Comparison of ENCODE assay signal across 26 cellular contexts in genomic region chr4:166882221-166882620, GRCh38.
"Had no signal": no experiment of that assay in that cellular context is flagged by ENCODE, and none has a peak within 500 bp of the region (broad histone marks: within the 10 kb centered on the region; RNA-seq: fewer than 3 reads in every experiment).

No MANE protein-coding gene starts in this region.

- H3K27ac ChIP-seq: ascending aorta, colonic mucosa, dorsolateral prefrontal cortex, esophagus squamous epithelium had no signal

- H3K9me3 Mint-ChIP-seq: activated CD4-positive, alpha-beta T cell treated with anti-CD3 and anti-CD28 coated beads, Interleukin-2, amount 10 ng/mL, durations not matched to agents 24 days and 14 days; activated naive CD4-positive, alpha-beta T cell treated with anti-CD3 and anti-CD28 coated beads, Interleukin-2, amount 10 ng/mL, durations not matched to agents 7 days and 5 days; activated naive CD8-positive, alpha-beta T cell treated with anti-CD3 and anti-CD28 coated beads, Interleukin-2, amount 10 ng/mL, durations not matched to agents 7 days and 5 days; brain; dendritic cell treated with granulocyte-macrophage colony-stimulating factor and Interleukin-4, amounts not matched to agents 40 ng/mL and 50 ng/mL, for 4 days; endodermal cell had no signal

- H3K27me3 ChIP-seq: ascending aorta, colonic mucosa, dorsolateral prefrontal cortex, esophagus squamous epithelium had no signal

- H3K4me3 ChIP-seq: ascending aorta, colonic mucosa, dorsolateral prefrontal cortex, esophagus squamous epithelium had no signal

- H3K36me3 Mint-ChIP-seq: activated CD4-positive, alpha-beta memory T cell treated with anti-CD3 and anti-CD28 coated beads for 36 hours; activated naive CD4-positive, alpha-beta T cell treated with anti-CD3 and anti-CD28 coated beads, Interleukin-2, amount 10 ng/mL, durations not matched to agents 7 days and 5 days; activated naive CD4-positive, alpha-beta T cell treated with anti-CD3 and anti-CD28 coated beads, Interleukin-2, amount 50 U/mL, for 72 hours; activated naive CD8-positive, alpha-beta T cell treated with anti-CD3 and anti-CD28 coated beads, Interleukin-2, amount 10 ng/mL, durations not matched to agents 7 days and 5 days; brain had no signal

- ATAC-seq: activated CD4-positive, alpha-beta T cell treated with anti-CD3 and anti-CD28 coated beads for 36 hours; activated CD8-positive, alpha-beta T cell treated with anti-CD3 and anti-CD28 coated beads, Interleukin-2, amount 10 ng/mL, durations not matched to agents 7 days and 5 days; activated naive CD4-positive, alpha-beta T cell treated with anti-CD3 and anti-CD28 coated beads, Interleukin-2, amount 50 U/mL, for 72 hours; activated T-cell treated with anti-CD3 and anti-CD28 coated beads, Interleukin-2, amount 50 U/mL, for 72 hours had no signal

- H3K4me3 Mint-ChIP-seq: activated CD4-positive, alpha-beta memory T cell treated with anti-CD3 and anti-CD28 coated beads for 36 hours; activated CD4-positive, alpha-beta T cell treated with anti-CD3 and anti-CD28 coated beads for 36 hours; activated CD4-positive, alpha-beta T cell treated with anti-CD3 and anti-CD28 coated beads, Interleukin-2, amount 10 ng/mL, durations not matched to agents 24 days and 14 days; activated CD8-positive, alpha-beta T cell treated with anti-CD3 and anti-CD28 coated beads, Interleukin-2, amount 10 ng/mL, durations not matched to agents 7 days and 5 days; activated naive CD4-positive, alpha-beta T cell treated with anti-CD3 and anti-CD28 coated beads, Interleukin-2, amount 10 ng/mL, durations not matched to agents 7 days and 5 days; activated naive CD8-positive, alpha-beta T cell treated with anti-CD3 and anti-CD28 coated beads, Interleukin-2, amount 10 ng/mL, durations not matched to agents 7 days and 5 days; activated T-cell treated with anti-CD3 and anti-CD28 coated beads, Interleukin-2, amount 50 U/mL, for 24 hours; activated T-cell treated with anti-CD3 and anti-CD28 coated beads, Interleukin-2, amount 50 U/mL, for 72 hours; brain; dendritic cell treated with granulocyte-macrophage colony-stimulating factor and Interleukin-4, amounts not matched to agents 40 ng/mL and 50 ng/mL, for 4 days; endodermal cell had no signal

- DNase-seq: activated CD4-positive, alpha-beta memory T cell treated with anti-CD3 and anti-CD28 coated beads for 36 hours; activated CD4-positive, alpha-beta T cell treated with anti-CD3 and anti-CD28 coated beads for 36 hours; activated CD4-positive, alpha-beta T cell treated with anti-CD3 and anti-CD28 coated beads, Interleukin-2, amount 10 ng/mL, durations not matched to agents 24 days and 14 days; activated CD4-positive, CD25-positive, alpha-beta regulatory T cell; activated CD4-positive, CD25-positive, alpha-beta regulatory T cell treated with anti-CD3 and anti-CD28 coated beads, Interleukin-2, amount 50 U/mL, for 72 hours; activated CD8-positive, alpha-beta memory T cell treated with anti-CD3 and anti-CD28 coated beads, Interleukin-2, amount 50 U/mL, for 48 hours; activated CD8-positive, alpha-beta T cell treated with anti-CD3 and anti-CD28 coated beads, Interleukin-2, amount 10 ng/mL, durations not matched to agents 7 days and 5 days; activated gamma-delta T cell; activated naive CD4-positive, alpha-beta T cell; activated naive CD4-positive, alpha-beta T cell treated with anti-CD3 and anti-CD28 coated beads, Interleukin-2, amount 10 ng/mL, durations not matched to agents 7 days and 5 days; activated naive CD8-positive, alpha-beta T cell treated with anti-CD3 and anti-CD28 coated beads, Interleukin-2, amount 10 ng/mL, durations not matched to agents 7 days and 5 days; activated T-cell treated with anti-CD3 and anti-CD28 coated beads for 4 hours; activated T-cell treated with anti-CD3 and anti-CD28 coated beads, Interleukin-2, amount 50 U/mL, for 24 hours; activated T-cell treated with anti-CD3 and anti-CD28 coated beads, Interleukin-2, amount 50 U/mL, for 72 hours; caudate nucleus; colonic mucosa; dorsolateral prefrontal cortex; effector memory CD4-positive, alpha-beta T cell; endodermal cell; esophagus squamous epithelium; head of caudate nucleus; T-helper 2 cell had no signal

- H3K27me3 Mint-ChIP-seq: activated CD4-positive, alpha-beta memory T cell treated with anti-CD3 and anti-CD28 coated beads for 36 hours; activated CD4-positive, alpha-beta T cell treated with anti-CD3 and anti-CD28 coated beads for 36 hours; activated CD4-positive, alpha-beta T cell treated with anti-CD3 and anti-CD28 coated beads, Interleukin-2, amount 10 ng/mL, durations not matched to agents 24 days and 14 days; activated naive CD4-positive, alpha-beta T cell treated with anti-CD3 and anti-CD28 coated beads, Interleukin-2, amount 10 ng/mL, durations not matched to agents 7 days and 5 days; activated naive CD8-positive, alpha-beta T cell treated with anti-CD3 and anti-CD28 coated beads, Interleukin-2, amount 10 ng/mL, durations not matched to agents 7 days and 5 days; activated T-cell treated with anti-CD3 and anti-CD28 coated beads, Interleukin-2, amount 50 U/mL, for 24 hours; dendritic cell treated with granulocyte-macrophage colony-stimulating factor and Interleukin-4, amounts not matched to agents 40 ng/mL and 50 ng/mL, for 4 days had no signal

- H3K4me1 Mint-ChIP-seq: activated CD4-positive, alpha-beta T cell treated with anti-CD3 and anti-CD28 coated beads for 36 hours; activated CD4-positive, alpha-beta T cell treated with anti-CD3 and anti-CD28 coated beads, Interleukin-2, amount 10 ng/mL, durations not matched to agents 24 days and 14 days; activated naive CD4-positive, alpha-beta T cell treated with anti-CD3 and anti-CD28 coated beads, Interleukin-2, amount 10 ng/mL, durations not matched to agents 7 days and 5 days; activated naive CD8-positive, alpha-beta T cell treated with anti-CD3 and anti-CD28 coated beads, Interleukin-2, amount 10 ng/mL, durations not matched to agents 7 days and 5 days; brain had no signal

- H3K4me1 ChIP-seq: ascending aorta, colonic mucosa, esophagus squamous epithelium had no signal

- H3K27ac Mint-ChIP-seq: activated CD4-positive, alpha-beta memory T cell treated with anti-CD3 and anti-CD28 coated beads for 36 hours; activated CD4-positive, alpha-beta T cell treated with anti-CD3 and anti-CD28 coated beads for 36 hours; activated CD4-positive, alpha-beta T cell treated with anti-CD3 and anti-CD28 coated beads, Interleukin-2, amount 10 ng/mL, durations not matched to agents 24 days and 14 days; activated CD8-positive, alpha-beta T cell treated with anti-CD3 and anti-CD28 coated beads, Interleukin-2, amount 10 ng/mL, durations not matched to agents 7 days and 5 days; activated naive CD4-positive, alpha-beta T cell treated with anti-CD3 and anti-CD28 coated beads, Interleukin-2, amount 10 ng/mL, durations not matched to agents 7 days and 5 days; activated naive CD4-positive, alpha-beta T cell treated with anti-CD3 and anti-CD28 coated beads, Interleukin-2, amount 50 U/mL, for 72 hours; activated naive CD8-positive, alpha-beta T cell treated with anti-CD3 and anti-CD28 coated beads, Interleukin-2, amount 10 ng/mL, durations not matched to agents 7 days and 5 days; activated T-cell treated with anti-CD3 and anti-CD28 coated beads, Interleukin-2, amount 50 U/mL, for 24 hours; activated T-cell treated with anti-CD3 and anti-CD28 coated beads, Interleukin-2, amount 50 U/mL, for 72 hours; brain; dendritic cell treated with granulocyte-macrophage colony-stimulating factor and Interleukin-4, amounts not matched to agents 40 ng/mL and 50 ng/mL, for 4 days; endodermal cell had no signal

- H3K36me3 ChIP-seq: ascending aorta, colonic mucosa, esophagus squamous epithelium had no signal
